8 cellular contexts compared by ENCODE assay signal in genomic region chr6:161273356-161273751, GRCh38. TPM values are rescaled to one million over a fixed set of nuclear protein-coding genes. Genes with fewer than 3 reads are reported as not detected.
A peak's percentile ranks its signal among the peaks of the same experiment; 100 is the strongest.
DNase-seq lines count a peak whose midpoint lies in the region; ATAC-seq and TF ChIP-seq lines count a peak whose summit lies in the region.

No MANE protein-coding gene starts in this region.

- H3K27me3 ChIP-seq in A673 (replicated peaks; ENCODE audit: insufficient read depth, low read depth, low read length, poor library complexity) (no peaks in the 10 kb centered on the region), osteoblast (ENCODE audit: insufficient read depth, low read length) (no peaks in the 10 kb centered on the region)

- H3K4me3 ChIP-seq in A673 (ENCODE audit: low read depth, low read length, poor library complexity, severe bottlenecking) (peak overlapping the region; percentile 54), fibroblast of mammary gland (ENCODE audit: control insufficient read depth, low read depth, low read length) (peak overlapping the region; percentile 89), osteoblast (ENCODE audit: insufficient read depth, low read length) (peak overlapping the region; percentile 78)

- intact Hi-C loops in A673 (cut with micrococcal nuclease; ENCODE audit: unreplicated experiment): no loop called here

- BruUV-seq in A673 (replicated peaks; lab: Mats Ljungman, UMichigan): no TSS peak

- no peaks in the 10 kb centered on the region for H3K9me3 ChIP-seq in A673 (ENCODE audit: low read depth, low read length, poor library complexity, severe bottlenecking)
- H3K9me3 ChIP-seq in osteoblast (ENCODE audit: low read depth, low read length): no peaks in the 10 kb centered on the region

- peaks cover 26% of the 10 kb centered on the region for H3K79me2 ChIP-seq in osteoblast (ENCODE audit: insufficient read depth, low read length)

- POLR2A ChIA-PET in A673 (lab: Charles Lee; ENCODE audit: low non-redundant PET): no interaction called here

- H3K4me1 ChIP-seq in A673 (ENCODE audit: insufficient read depth, low read length, poor library complexity, severe bottlenecking): peaks cover 12% of the 10 kb centered on the region
- peaks cover 16% of the 10 kb centered on the region for H3K4me1 ChIP-seq in osteoblast (ENCODE audit: insufficient read depth, low read length)

- DNase-seq in A673 (ENCODE audit: low spot score): peak; percentile 48
- DNase-seq in NCI-H1105 (lab: John Stamatoyannopoulos, UW): peak; percentile 73
- DNase-seq in activated T-cell treated with anti-CD3 and anti-CD28 coated beads, Interleukin-2, amount 50 U/mL, for 1 hour: peak; percentile 57
- peak; percentile 52 for DNase-seq in fibroblast of mammary gland (ENCODE audit: low read depth)
- no peak for DNase-seq in osteoblast (ENCODE audit: insufficient read length, low spot score, missing footprints)
- no peak for DNase-seq in OCI-M2 (lab: John Stamatoyannopoulos, UW; ENCODE audit: unreplicated experiment)

- H3K4me2 ChIP-seq in osteoblast (ENCODE audit: insufficient read depth, low read length): peak overlapping the region; percentile 99

- H2AFZ ChIP-seq in osteoblast (ENCODE audit: low read length): peak overlapping the region; percentile 45

- no peaks in the 10 kb centered on the region for H4K20me1 ChIP-seq in osteoblast (ENCODE audit: insufficient read depth, low read length)

- TF ChIP-seq CTCF in A673 (conservative IDR thresholded peaks at IDR 0.05; ENCODE audit: low read depth, low read length): no peak
- no peak for TF ChIP-seq CTCF in fibroblast of mammary gland (conservative IDR thresholded peaks at IDR 0.05; ENCODE audit: control insufficient read depth, insufficient read depth, low read depth, low read length)
- no peak for TF ChIP-seq CTCF in osteoblast (IDR thresholded peaks at IDR 0.05; ENCODE audit: extremely low read depth, low read depth, low read length)

- ATAC-seq in GM19395 (IDR thresholded peaks at IDR 0.05; ENCODE audit: unreplicated experiment): peak; percentile 16
- ATAC-seq in HG03378 (IDR thresholded peaks at IDR 0.05; ENCODE audit: unreplicated experiment): no peak

- CTCF ChIA-PET in A673 (lab: Charles Lee): interaction anchor here (0.6 to 1.7 kb wide), 2 partner anchors 97 to 105 kb away, joined by 7 read pairs; no protein-coding TSS in a partner anchor

- H3K27ac ChIP-seq in A673 (ENCODE audit: low read depth, low read length, poor library complexity, severe bottlenecking) (no peak overlapping the region), osteoblast (ENCODE audit: low read depth, low read length) (peak overlapping the region; percentile 90)

- H3K36me3 ChIP-seq in A673 (ENCODE audit: insufficient read depth, low read length, poor library complexity, severe bottlenecking) (no peaks in the 10 kb centered on the region), osteoblast (ENCODE audit: insufficient read depth, low read length) (no peaks in the 10 kb centered on the region)

RNA-seq across cellular contexts. Expression of gene AGPAT4, which starts 0.5 kb away (rescaled TPM):
- total RNA-seq in A673 (2021) (10.1 and 12.4 TPM in 2 replicates), osteoblast (13.8 and 16.8 TPM in 2 replicates)

Comparison
In these comparisons a context has a peak if more than half of its experiments do, and no peak if none do; other contexts are left out.
1. DNase-seq: peak in A673 (single experiment), NCI-H1105 (single experiment), activated T-cell treated with anti-CD3 and anti-CD28 coated beads, Interleukin-2, amount 50 U/mL, for 1 hour (single experiment) and fibroblast of mammary gland (single experiment); none in osteoblast (single experiment) and OCI-M2 (single experiment).
2. Peak in every context shown above with its lines, with median percentiles within 50 percentile points of each other: H3K4me3 ChIP-seq.